In genomic region chr1:153355445-153356071, GRCh38 we compare ENCODE assay signal across 8 cellular contexts. TPM values are rescaled to one million over a fixed set of nuclear protein-coding genes. Genes with fewer than 3 reads are reported as not detected.
DNase-seq lines count a peak whose midpoint lies in the region; ATAC-seq and TF ChIP-seq lines count a peak whose summit lies in the region.

No MANE protein-coding gene starts in this region.

- H3K4me1 Mint-ChIP-seq in CD4-positive, alpha-beta T cell (ENCODE audit: low read depth), result peaks cover 24% of the 10 kb centered on the region

- H2AFZ ChIP-seq in trophoblast cell (ENCODE audit: insufficient read depth, low read length, poor library complexity), result no peak overlapping the region

- no peak overlapping the region for H3K23ac ChIP-seq in trophoblast cell (ENCODE audit: low read length)

- H3K4me1 ChIP-seq in trophoblast cell (ENCODE audit: control insufficient read depth in 1 of 2, insufficient read depth in 2 of 2, low read length in 2 of 2), result peaks cover 5 to 7% of the 10 kb centered on the region in 2 experiments

- no peak overlapping the region for H2BK120ac ChIP-seq in trophoblast cell (ENCODE audit: insufficient read depth, low read length, poor library complexity)

- H4K12ac ChIP-seq in trophoblast cell (ENCODE audit: low read depth, low read length), result no peak overlapping the region

- TF ChIP-seq CTCF in CD4-positive, alpha-beta T cell (IDR thresholded peaks at IDR 0.05), result no peak

- H3K79me2 ChIP-seq in trophoblast cell (ENCODE audit: control insufficient read depth, insufficient read depth, low read length, poor library complexity), result no peaks in the 10 kb centered on the region

- no peaks in the 10 kb centered on the region for H3K36me3 ChIP-seq in trophoblast cell (ENCODE audit: control insufficient read depth in 1 of 2, insufficient read depth in 2 of 2, low read length in 2 of 2)

- H3K9ac ChIP-seq in trophoblast cell (ENCODE audit: low read length), result no peak overlapping the region

- H3K14ac ChIP-seq in trophoblast cell (ENCODE audit: low read length), result no peak overlapping the region

- H3K9me3 ChIP-seq in CD4-positive, alpha-beta T cell (ENCODE audit: control insufficient read depth, low read length), result no peaks in the 10 kb centered on the region
- no peaks in the 10 kb centered on the region for H3K9me3 ChIP-seq in trophoblast cell (ENCODE audit: insufficient read depth, low read depth, low read length)

- no peak overlapping the region for H3K4ac ChIP-seq in trophoblast cell (ENCODE audit: low read depth, low read length)

- no peak overlapping the region for H3K4me2 ChIP-seq in trophoblast cell (ENCODE audit: low read length)

- H3K36me3 Mint-ChIP-seq in CD4-positive, alpha-beta T cell (ENCODE audit: low read depth), result no peaks in the 10 kb centered on the region

- ATAC-seq in CD4-positive, alpha-beta T cell (ENCODE audit: poor library complexity), result peak; percentile 34
- ATAC-seq in HG03432 (IDR thresholded peaks at IDR 0.05; ENCODE audit: unreplicated experiment) (no peak), GM19035 (IDR thresholded peaks at IDR 0.05; ENCODE audit: unreplicated experiment) (no peak)

- no peak overlapping the region for H2AK5ac ChIP-seq in trophoblast cell (ENCODE audit: low read length)

- H3K4me3 ChIP-seq in trophoblast cell (ENCODE audit: low read depth, low read length), result no peak overlapping the region

- POLR2A ChIA-PET in CD4-positive, alpha-beta T cell (lab: Charles Lee), result no interaction called here

- intact Hi-C loops in CD4-positive, alpha-beta T cell (cut with DNase I, micrococcal nuclease), result loop anchor here in 1 of 2 experiments (1.0 to 10.0 kb wide), 2 partner anchors 137 to 389 kb away; no protein-coding TSS in a partner anchor

- H2BK12ac ChIP-seq in trophoblast cell (ENCODE audit: low read length), result no peak overlapping the region

- no peak overlapping the region for H2BK5ac ChIP-seq in trophoblast cell (ENCODE audit: low read depth, low read length, poor library complexity)

- H4K8ac ChIP-seq in trophoblast cell (ENCODE audit: low read depth, low read length), result no peak overlapping the region

- peak in 5 of 10 experiments; percentile 12 to 41 (median 20) for DNase-seq in CD4-positive, alpha-beta T cell
- DNase-seq in H4 (ENCODE audit: low spot score) (peak; percentile 76), NCI-H2196 treated with DMSO at 0.1 percent for 48 hours (lab: John Stamatoyannopoulos, UW; ENCODE audit: unreplicated experiment) (peak; percentile 39), fibroblast of peridontal ligament (ENCODE audit: extremely low read depth) (peak; percentile 27), trophoblast cell (peak; percentile 96 to 98)
- peak; percentile 64 for DNase-seq in activated CD4-positive, alpha-beta T cell treated with anti-CD3 and anti-CD28 coated beads for 48 hours

- H3K4me3 Mint-ChIP-seq in CD4-positive, alpha-beta T cell, result no peak overlapping the region

- no peak overlapping the region for H3K27ac Mint-ChIP-seq in CD4-positive, alpha-beta T cell

- CTCF ChIA-PET in CD4-positive, alpha-beta T cell (lab: Charles Lee), result no interaction called here

- peaks cover 9% of the 10 kb centered on the region for H3K27me3 Mint-ChIP-seq in CD4-positive, alpha-beta T cell

- no peaks in the 10 kb centered on the region for H3K27me3 ChIP-seq in CD4-positive, alpha-beta T cell (ENCODE audit: control insufficient read depth, insufficient read depth, low read length)
- H3K27me3 ChIP-seq in trophoblast cell (ENCODE audit: insufficient read depth, low read length), result no peaks in the 10 kb centered on the region

- H3K18ac ChIP-seq in trophoblast cell (ENCODE audit: low read length), result no peak overlapping the region

- H3K27ac ChIP-seq in CD4-positive, alpha-beta T cell (ENCODE audit: low read depth, low read length), result no peak overlapping the region
- no peak overlapping the region for H3K27ac ChIP-seq in trophoblast cell (ENCODE audit: low read depth, low read length)

- WGBS in trophoblast cell (ENCODE audit: extremely low coverage, insufficient coverage, insufficient read length), result no CpG with 5 or more reads among the region's 10 CpGs

- no peak overlapping the region for H4K91ac ChIP-seq in trophoblast cell (ENCODE audit: low read depth, low read length)

- H3K79me1 ChIP-seq in trophoblast cell (ENCODE audit: low read length), result no peaks in the 10 kb centered on the region

- H3K9me3 Mint-ChIP-seq in CD4-positive, alpha-beta T cell, result no peaks in the 10 kb centered on the region

RNA-seq across cellular contexts. Expression of gene S100A9, which starts 2.1 kb away (rescaled TPM):
- 10 to 100 TPM; 35.3 to 43.6 TPM for total RNA-seq in CD4-positive, alpha-beta T cell
- total RNA-seq in H4 (2014; rRNA removed; shearing (Covaris generic)), result 0.74 TPM in 1 of 2 replicates, not detected in the other
- polyA plus RNA-seq in trophoblast cell (2013), result 1.0 and 1.1 TPM in 2 replicates

RNA-seq across cellular contexts. Expression of gene PGLYRP4, which starts 6.9 kb away (rescaled TPM):
- not detected for total RNA-seq in CD4-positive, alpha-beta T cell
- not detected in 2 replicates for total RNA-seq in H4 (2014; rRNA removed; shearing (Covaris generic))
- polyA plus RNA-seq in trophoblast cell (2013), result 3.6 and 3.8 TPM in 2 replicates

RNA-seq across cellular contexts. Expression of gene S100A12, which starts 19.9 kb away (rescaled TPM):
- 1 to 10 TPM; 4.0 to 5.5 TPM for total RNA-seq in CD4-positive, alpha-beta T cell
- not detected in 2 replicates for total RNA-seq in H4 (2014; rRNA removed; shearing (Covaris generic))
- not detected in 2 replicates for polyA plus RNA-seq in trophoblast cell (2013)

RNA-seq across cellular contexts. Expression of gene S100A8, which starts 35.3 kb away (rescaled TPM):
- 10 to 100 TPM; 21.0 to 23.8 TPM for total RNA-seq in CD4-positive, alpha-beta T cell
- total RNA-seq in H4 (2014; rRNA removed; shearing (Covaris generic)), result not detected in 2 replicates
- polyA plus RNA-seq in trophoblast cell (2013), result not detected in 2 replicates

RNA-seq across cellular contexts. Expression of gene PGLYRP3, which starts 42.8 kb away (rescaled TPM):
- total RNA-seq in CD4-positive, alpha-beta T cell, result not detected
- total RNA-seq in H4 (2014; rRNA removed; shearing (Covaris generic)), result not detected in 2 replicates
- 0.12 and 0.25 TPM in 2 replicates for polyA plus RNA-seq in trophoblast cell (2013)

Comparison
In these comparisons a context has a peak if more than half of its experiments do, and no peak if none do; other contexts are left out.
1. RNA of gene S100A9, which starts 2.1 kb away (total RNA-seq): 35.3 to 43.6 TPM in CD4-positive, alpha-beta T cell; 0.74 TPM in H4; every median in the first group is over 10 times any median in the second.